Comparison of ENCODE assay signal across 1 cellular context in the genomic region with DNA sequence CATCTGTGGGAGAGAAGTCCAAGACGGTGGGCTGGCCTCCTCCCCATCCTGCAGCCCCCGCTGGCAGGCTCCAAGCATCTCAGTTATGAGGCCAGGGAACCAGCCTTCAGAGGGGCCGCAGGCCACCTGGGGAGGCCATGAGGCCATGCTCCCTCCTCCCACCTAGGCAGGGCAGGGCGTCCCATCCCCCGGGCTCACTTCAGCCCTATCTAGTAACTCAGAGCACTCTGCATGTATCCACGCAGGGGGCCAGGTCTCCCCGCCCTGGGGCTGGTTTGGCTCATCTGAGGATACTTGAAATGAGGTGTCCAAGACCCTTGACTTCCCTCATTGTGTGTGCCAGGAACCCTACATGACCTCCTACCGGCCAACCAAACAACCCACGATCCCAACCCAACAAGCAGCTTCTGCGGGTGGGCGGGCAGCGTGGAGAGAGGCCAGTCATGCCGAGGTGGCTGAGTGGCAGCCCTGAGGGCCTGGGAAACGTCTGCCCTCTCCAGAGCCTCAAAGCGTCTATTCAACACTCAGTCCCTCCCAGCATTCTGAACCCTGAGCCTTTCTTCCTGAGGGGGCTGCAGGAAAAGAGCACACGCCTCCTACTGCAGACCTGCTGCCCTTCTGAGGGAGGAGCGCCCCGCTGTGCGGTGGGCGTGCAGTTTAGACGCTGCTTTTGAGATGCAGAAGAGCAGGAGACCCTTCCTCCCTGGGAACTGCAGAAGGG.
TF ChIP-seq lines count a peak whose summit lies in the region.

No MANE protein-coding gene starts in this region.

TF ChIP-seq in HepG2, 621 proteins besides CTCF, POLR2A, EP300 and RAD21:
- no peak for TF ChIP-seq ARID2 (CRISPR knock-in tag; IDR thresholded peaks at IDR 0.05; ENCODE audit: borderline replicate concordance)
- TF ChIP-seq ZNF629 (CRISPR knock-in tag; conservative IDR thresholded peaks at IDR 0.05): no peak
- TF ChIP-seq BORCS8-MEF2B (CRISPR knock-in tag; IDR thresholded peaks at IDR 0.05): no peak
